In genomic region chr19:31300406-31300805, GRCh38 we compare ENCODE assay signal across 24 cellular contexts.
"Had no signal": no experiment of that assay in that cellular context is flagged by ENCODE, and none has a peak within 500 bp of the region (broad histone marks: within the 10 kb centered on the region; RNA-seq: fewer than 3 reads in every experiment).

No MANE protein-coding gene starts in this region.

- H3K27ac ChIP-seq: esophagus squamous epithelium, lower lobe of right lung, parathyroid adenoma, stomach, tibial artery had no signal

- H3K27me3 ChIP-seq: esophagus squamous epithelium, stomach, tibial artery had no signal

- H3K9me3 ChIP-seq: esophagus squamous epithelium, lower lobe of right lung, mucosa of descending colon, stomach, tibial artery had no signal

- H3K4me3 ChIP-seq: esophagus squamous epithelium, lower lobe of right lung, mucosa of descending colon, smooth muscle cell, stomach, tibial artery had no signal

- H3K27me3 Mint-ChIP-seq: naive B cell; natural killer cell treated with Interleukin-12 subunit alpha and Interleukin-12 subunit beta and Interleukin-15 and Interleukin-18, amount 100 ng/mL, for 72 hours; progenitor cell of endocrine pancreas had no signal

- H3K4me1 ChIP-seq: lower lobe of right lung, parathyroid adenoma, tibial artery had no signal

- DNase-seq: cerebellar nuclear complex; cortex of kidney; effector memory CD8-positive, alpha-beta T cell; erythroblast; esophagus squamous epithelium; foreskin melanocyte; left ventricle myocardium superior; lower lobe of right lung; mucosa of descending colon; naive B cell; stimulated activated CD4-positive, alpha-beta T cell treated with anti-CD3 and anti-CD28 coated beads, Interleukin-2, amount 100 ng/mL, for 24 hours; stimulated activated CD4-positive, alpha-beta T cell treated with anti-CD3 and anti-CD28 coated beads, Interleukin-4, amount 100 ng/mL, for 24 hours; stimulated activated naive CD4-positive, alpha-beta T cell treated with Interleukin-2 at 50 U/mL for 16 hours; stomach had no signal

- ATAC-seq: effector memory CD8-positive, alpha-beta T cell; left ventricle myocardium superior; lower lobe of right lung; mucosa of descending colon; stimulated activated effector memory CD8-positive, alpha-beta T cell treated with anti-CD3 and anti-CD28 coated beads, Interleukin-12 subunit alpha, Interleukin-12 subunit beta, amount 100 ng/mL, for 72 hours had no signal

- H3K4me1 Mint-ChIP-seq: naive B cell; neural crest cell; stimulated activated effector memory CD8-positive, alpha-beta T cell treated with anti-CD3 and anti-CD28 coated beads, Interleukin-12 subunit alpha, Interleukin-12 subunit beta, amount 100 ng/mL, for 72 hours had no signal

- H3K4me3 Mint-ChIP-seq: effector memory CD8-positive, alpha-beta T cell; naive B cell; natural killer cell treated with Interleukin-12 subunit alpha and Interleukin-12 subunit beta and Interleukin-15 and Interleukin-18, amount 100 ng/mL, for 72 hours; neural crest cell; stimulated activated effector memory CD8-positive, alpha-beta T cell treated with anti-CD3 and anti-CD28 coated beads, Interleukin-12 subunit alpha, Interleukin-12 subunit beta, amount 100 ng/mL, for 72 hours; type B pancreatic cell had no signal

- H3K36me3 ChIP-seq: esophagus squamous epithelium, lower lobe of right lung, stomach, tibial artery had no signal

- FAIRE-seq: endometrium, urothelium cell line had no signal

- H3K9me3 Mint-ChIP-seq: effector memory CD8-positive, alpha-beta T cell; naive B cell; natural killer cell treated with Interleukin-12 subunit alpha and Interleukin-12 subunit beta and Interleukin-15 and Interleukin-18, amount 100 ng/mL, for 72 hours; neural crest cell; stimulated activated effector memory CD8-positive, alpha-beta T cell treated with anti-CD3 and anti-CD28 coated beads, Interleukin-12 subunit alpha, Interleukin-12 subunit beta, amount 100 ng/mL, for 72 hours; type B pancreatic cell had no signal

- H3K27ac Mint-ChIP-seq: effector memory CD8-positive, alpha-beta T cell; naive B cell; natural killer cell treated with Interleukin-12 subunit alpha and Interleukin-12 subunit beta and Interleukin-15 and Interleukin-18, amount 100 ng/mL, for 72 hours; stimulated activated effector memory CD8-positive, alpha-beta T cell treated with anti-CD3 and anti-CD28 coated beads, Interleukin-12 subunit alpha, Interleukin-12 subunit beta, amount 100 ng/mL, for 72 hours; type B pancreatic cell had no signal

- H3K36me3 Mint-ChIP-seq: naive B cell; natural killer cell treated with Interleukin-12 subunit alpha and Interleukin-12 subunit beta and Interleukin-15 and Interleukin-18, amount 100 ng/mL, for 72 hours; stimulated activated effector memory CD8-positive, alpha-beta T cell treated with anti-CD3 and anti-CD28 coated beads, Interleukin-12 subunit alpha, Interleukin-12 subunit beta, amount 100 ng/mL, for 72 hours; type B pancreatic cell had no signal
